In the genomic region with DNA sequence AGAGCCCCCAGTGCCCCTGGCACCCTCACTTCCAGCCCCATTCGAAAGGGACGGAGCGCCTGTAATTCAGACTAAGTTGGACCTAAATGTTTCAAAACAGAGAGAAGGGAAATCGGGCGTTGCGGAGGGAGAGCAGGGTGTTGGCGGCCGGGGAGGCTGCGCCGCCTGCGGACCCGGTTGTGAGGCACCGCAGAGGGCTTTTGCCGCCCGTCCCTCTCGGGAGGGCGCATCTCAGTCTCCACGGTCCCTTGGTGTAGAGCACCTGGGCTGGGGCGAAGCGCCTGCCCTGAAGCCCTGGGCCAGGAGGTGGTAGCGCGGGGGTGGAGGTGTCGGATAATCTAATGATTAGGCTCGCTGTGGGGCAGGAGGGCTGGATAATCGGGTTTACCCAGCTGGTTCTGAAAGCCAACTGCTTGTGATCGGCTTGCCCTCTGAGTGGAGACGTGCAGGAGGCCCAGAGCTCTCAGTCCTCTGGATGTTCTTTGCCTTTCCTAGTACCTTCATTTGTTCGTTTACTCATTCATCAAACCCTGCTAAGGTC, we compare ENCODE assay signal across 8 cellular contexts. TPM values are rescaled to one million over a fixed set of nuclear protein-coding genes. Genes with fewer than 3 reads are reported as not detected.
DNase-seq lines count a peak whose midpoint lies in the region; ATAC-seq, FAIRE-seq and TF ChIP-seq lines count a peak whose summit lies in the region.

No MANE protein-coding gene starts in this region.

- H3K27ac ChIP-seq in WERI-Rb-1 (peak overlapping the region; percentile 81), lower lobe of right lung (peak overlapping the region; percentile 98)

- H3K9me3 ChIP-seq in WERI-Rb-1 (ENCODE audit: severe bottlenecking): no peaks in the 10 kb centered on the region
- no peaks in the 10 kb centered on the region for H3K9me3 ChIP-seq in lower lobe of right lung

- no peak for FAIRE-seq in GM12892 (lab: Jason Lieb, UNC)

- no peak for TF ChIP-seq CTCF in GM12865 (IDR thresholded peaks at IDR 0.05; ENCODE audit: insufficient read depth, low read depth, low read length, missing control alignments)
- TF ChIP-seq CTCF in WERI-Rb-1 (IDR thresholded peaks at IDR 0.05; ENCODE audit: low read depth, low read length): no peak
- peak; percentile 17 for TF ChIP-seq CTCF in lower lobe of right lung (IDR thresholded peaks at IDR 0.05)

- peaks cover 31% of the 10 kb centered on the region for H3K4me1 ChIP-seq in lower lobe of right lung

- H3K27me3 ChIP-seq in WERI-Rb-1 (ENCODE audit: insufficient read depth, low read depth, severe bottlenecking) (no peaks in the 10 kb centered on the region), lower lobe of right lung (ENCODE audit: low read depth) (no peaks in the 10 kb centered on the region)

- ATAC-seq in HG03280 (IDR thresholded peaks at IDR 0.05; ENCODE audit: unreplicated experiment) (peak; percentile 3), lower lobe of right lung (peak; percentile 40 to 49), HG02678 (IDR thresholded peaks at IDR 0.05; ENCODE audit: unreplicated experiment) (no peak)

- H3K4me3 ChIP-seq in GM12865 (ENCODE audit: low read depth, low read length) (peak overlapping the region; percentile 71), WERI-Rb-1 (ENCODE audit: low read depth, low read length) (peak overlapping the region; percentile 91), lower lobe of right lung (peak overlapping the region; percentile 88)

- intact Hi-C loops in lower lobe of right lung (cut with DNase I): no loop called here

- DNase-seq in GM12865 (ENCODE audit: low read depth) (peak; percentile 40), WERI-Rb-1 (peak; percentile 82), dermis blood vessel endothelial cell (peak; percentile 45), lower lobe of right lung (peak; percentile 51), GM12892 (ENCODE audit: insufficient read length) (no peak)
- peak; percentile 15 for DNase-seq in stimulated activated CD8-positive, alpha-beta memory T cell treated with anti-CD3 and anti-CD28 coated beads, Interleukin-12 subunit alpha, Interleukin-12 subunit beta, amount 100 ng/mL, for 4 hours (ENCODE audit: low read depth)

- H3K36me3 ChIP-seq in WERI-Rb-1 (no peaks in the 10 kb centered on the region), lower lobe of right lung (no peaks in the 10 kb centered on the region)

- TF ChIP-seq POLR2A in GM12892 (IDR thresholded peaks at IDR 0.05; ENCODE audit: low read depth, low read length): no peak

RNA-seq across cellular contexts. Expression of a gene that starts 0.9 kb away (rescaled TPM):
- total RNA-seq in dermis blood vessel endothelial cell (32.0 and 65.3 TPM in 2 replicates), lower lobe of right lung (46.7 TPM)
- polyA plus RNA-seq in GM12892 (2012; ENCODE audit: missing spikeins): 9.7 TPM
